1 cellular context compared by ENCODE assay signal in the genomic region with DNA sequence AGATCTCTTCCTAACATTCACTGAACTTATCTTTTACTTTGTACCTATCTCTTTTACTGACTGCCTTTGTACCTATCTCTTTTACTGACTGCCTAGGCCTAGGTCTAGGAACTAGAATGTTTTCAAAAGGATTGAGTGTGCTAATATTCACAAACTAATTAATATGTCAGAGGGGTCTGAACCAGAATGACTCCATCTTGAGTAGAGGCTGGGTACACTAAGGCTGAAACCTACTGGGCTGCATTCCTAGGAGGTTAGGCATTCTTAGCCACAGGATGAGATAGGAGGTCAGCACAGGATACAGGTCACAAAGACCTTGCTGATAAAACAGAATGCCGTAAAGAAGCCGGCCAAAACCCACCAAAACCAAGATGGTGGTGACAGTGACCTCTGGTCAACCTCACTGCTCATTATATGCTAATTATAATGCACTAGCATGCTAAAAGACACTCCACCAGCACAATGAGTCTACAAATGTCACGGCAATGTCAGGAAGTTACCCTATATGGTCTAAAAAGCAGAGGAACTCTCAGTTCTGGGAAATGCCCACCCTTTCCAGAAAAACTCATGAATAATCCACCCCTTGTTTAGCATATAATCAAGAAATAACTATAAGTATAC.
TF ChIP-seq lines count a peak whose summit lies in the region.

No MANE protein-coding gene starts in this region.

TF ChIP-seq in K562, 482 proteins besides CTCF, POLR2A, EP300 and RAD21 (continued from another document and continues in another):
- TF ChIP-seq, protein P1, sequence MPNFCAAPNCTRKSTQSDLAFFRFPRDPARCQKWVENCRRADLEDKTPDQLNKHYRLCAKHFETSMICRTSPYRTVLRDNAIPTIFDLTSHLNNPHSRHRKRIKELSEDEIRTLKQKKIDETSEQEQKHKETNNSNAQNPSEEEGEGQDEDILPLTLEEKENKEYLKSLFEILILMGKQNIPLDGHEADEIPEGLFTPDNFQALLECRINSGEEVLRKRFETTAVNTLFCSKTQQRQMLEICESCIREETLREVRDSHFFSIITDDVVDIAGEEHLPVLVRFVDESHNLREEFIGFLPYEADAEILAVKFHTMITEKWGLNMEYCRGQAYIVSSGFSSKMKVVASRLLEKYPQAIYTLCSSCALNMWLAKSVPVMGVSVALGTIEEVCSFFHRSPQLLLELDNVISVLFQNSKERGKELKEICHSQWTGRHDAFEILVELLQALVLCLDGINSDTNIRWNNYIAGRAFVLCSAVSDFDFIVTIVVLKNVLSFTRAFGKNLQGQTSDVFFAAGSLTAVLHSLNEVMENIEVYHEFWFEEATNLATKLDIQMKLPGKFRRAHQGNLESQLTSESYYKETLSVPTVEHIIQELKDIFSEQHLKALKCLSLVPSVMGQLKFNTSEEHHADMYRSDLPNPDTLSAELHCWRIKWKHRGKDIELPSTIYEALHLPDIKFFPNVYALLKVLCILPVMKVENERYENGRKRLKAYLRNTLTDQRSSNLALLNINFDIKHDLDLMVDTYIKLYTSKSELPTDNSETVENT (CRISPR knock-in tag; IDR thresholded peaks at IDR 0.05): no peak
- TF ChIP-seq TEAD4 (IDR thresholded peaks at IDR 0.05; ENCODE audit: low read length) (peak; percentile 80), TEAD4 (CRISPR knock-in tag; IDR thresholded peaks at IDR 0.05; ENCODE audit: borderline replicate concordance) (no peak), CHD1 (IDR thresholded peaks at IDR 0.05; ENCODE audit: low read length) (no peak), KLF16 (IDR thresholded peaks at IDR 0.05) (no peak), ZNF583 (CRISPR knock-in tag; IDR thresholded peaks at IDR 0.05) (peak; percentile 100), SUPT5H (IDR thresholded peaks at IDR 0.05) (no peak), DDX20 (tag; IDR thresholded peaks at IDR 0.05; ENCODE audit: low read depth) (peak; percentile 100), STAG1 (CRISPR knock-in tag; IDR thresholded peaks at IDR 0.05; ENCODE audit: borderline replicate concordance) (no peak), ZNF668 (CRISPR knock-in tag; IDR thresholded peaks at IDR 0.05) (peak; percentile 100), PTTG1 (tag; IDR thresholded peaks at IDR 0.05; ENCODE audit: low read depth) (peak; percentile 100), CBX1 (IDR thresholded peaks at IDR 0.05; ENCODE audit: low read depth) (no peak), TOE1 (IDR thresholded peaks at IDR 0.05; ENCODE audit: borderline replicate concordance) (no peak), TOE1 (CRISPR knock-in tag; IDR thresholded peaks at IDR 0.05; ENCODE audit: borderline replicate concordance, low read depth) (no peak), CBX8 (IDR thresholded peaks at IDR 0.05; ENCODE audit: borderline replicate concordance, extremely low read depth, low read depth, low read length, poor library complexity, severe bottlenecking) (no peak), PCBP1 (IDR thresholded peaks at IDR 0.05; ENCODE audit: low read depth, low read length, poor library complexity, severe bottlenecking) (no peak), CTBP1 (IDR thresholded peaks at IDR 0.05; ENCODE audit: borderline replicate concordance) (peak; percentile 71), FOXA1 (IDR thresholded peaks at IDR 0.05; ENCODE audit: borderline replicate concordance) (no peak), MIER1 (IDR thresholded peaks at IDR 0.05; ENCODE audit: low read depth) (no peak), HIVEP1 (CRISPR knock-in tag; IDR thresholded peaks at IDR 0.05) (peak; percentile 99), ZC3H11A (IDR thresholded peaks at IDR 0.05; ENCODE audit: low read depth, low read length) (no peak), PHTF2 (CRISPR knock-in tag; IDR thresholded peaks at IDR 0.05) (peak; percentile 98), PHF21A (IDR thresholded peaks at IDR 0.05; ENCODE audit: borderline replicate concordance, low read depth) (no peak), KDM5B (IDR thresholded peaks at IDR 0.05; ENCODE audit: insufficient replicate concordance, low read depth, low read length) (no peak), ARNT (IDR thresholded peaks at IDR 0.05) (no peak), ZBTB8A (IDR thresholded peaks at IDR 0.05; ENCODE audit: partially characterized antibody) (no peak), KAT7 (CRISPR knock-in tag; IDR thresholded peaks at IDR 0.05; ENCODE audit: borderline replicate concordance) (no peak), MYNN (IDR thresholded peaks at IDR 0.05) (0 out of 2 replicates have a peak, but pooled peaks have one; percentile 29), MYNN (CRISPR knock-in tag; IDR thresholded peaks at IDR 0.05) (no peak), HDAC1 (IDR thresholded peaks at IDR 0.05) (peak in 1 of 2 experiments; percentile 58; a peak in 2 of 4 replicates), GABPB2 (CRISPR knock-in tag; conservative IDR thresholded peaks at IDR 0.05) (peak; percentile 95), ZNF197 (CRISPR knock-in tag; IDR thresholded peaks at IDR 0.05; ENCODE audit: low read depth) (peak; percentile 100), MED1 (CRISPR knock-in tag; IDR thresholded peaks at IDR 0.05; ENCODE audit: borderline replicate concordance) (no peak), ZNF134 (CRISPR knock-in tag; conservative IDR thresholded peaks at IDR 0.05) (peak; percentile 94), ADNP (tag; IDR thresholded peaks at IDR 0.05) (no peak), XRCC5 (IDR thresholded peaks at IDR 0.05; ENCODE audit: low read depth, low read length) (no peak), PCBP2 (IDR thresholded peaks at IDR 0.05; ENCODE audit: low read depth, low read length, poor library complexity, severe bottlenecking) (no peak), ZNF436 (CRISPR knock-in tag; IDR thresholded peaks at IDR 0.05) (peak; percentile 73), ILK (tag; IDR thresholded peaks at IDR 0.05; ENCODE audit: borderline replicate concordance, low read depth) (peak; percentile 99), CXXC5 (CRISPR knock-in tag; IDR thresholded peaks at IDR 0.05) (peak; percentile 100), ELF4 (CRISPR knock-in tag; IDR thresholded peaks at IDR 0.05) (peak; percentile 99), ZC3H4 (CRISPR knock-in tag; IDR thresholded peaks at IDR 0.05; ENCODE audit: borderline replicate concordance) (no peak)
- TF ChIP-seq, protein P2, sequence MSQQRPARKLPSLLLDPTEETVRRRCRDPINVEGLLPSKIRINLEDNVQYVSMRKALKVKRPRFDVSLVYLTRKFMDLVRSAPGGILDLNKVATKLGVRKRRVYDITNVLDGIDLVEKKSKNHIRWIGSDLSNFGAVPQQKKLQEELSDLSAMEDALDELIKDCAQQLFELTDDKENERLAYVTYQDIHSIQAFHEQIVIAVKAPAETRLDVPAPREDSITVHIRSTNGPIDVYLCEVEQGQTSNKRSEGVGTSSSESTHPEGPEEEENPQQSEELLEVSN (IDR thresholded peaks at IDR 0.05; ENCODE audit: borderline replicate concordance in 1 of 2, extremely low read depth in 1 of 2, insufficient read depth in 1 of 2, insufficient read length in 1 of 2, low read depth in 1 of 2, low read length in 1 of 2, poor library complexity in 1 of 2, severe bottlenecking in 1 of 2): no peak
- TF ChIP-seq, protein P3, sequence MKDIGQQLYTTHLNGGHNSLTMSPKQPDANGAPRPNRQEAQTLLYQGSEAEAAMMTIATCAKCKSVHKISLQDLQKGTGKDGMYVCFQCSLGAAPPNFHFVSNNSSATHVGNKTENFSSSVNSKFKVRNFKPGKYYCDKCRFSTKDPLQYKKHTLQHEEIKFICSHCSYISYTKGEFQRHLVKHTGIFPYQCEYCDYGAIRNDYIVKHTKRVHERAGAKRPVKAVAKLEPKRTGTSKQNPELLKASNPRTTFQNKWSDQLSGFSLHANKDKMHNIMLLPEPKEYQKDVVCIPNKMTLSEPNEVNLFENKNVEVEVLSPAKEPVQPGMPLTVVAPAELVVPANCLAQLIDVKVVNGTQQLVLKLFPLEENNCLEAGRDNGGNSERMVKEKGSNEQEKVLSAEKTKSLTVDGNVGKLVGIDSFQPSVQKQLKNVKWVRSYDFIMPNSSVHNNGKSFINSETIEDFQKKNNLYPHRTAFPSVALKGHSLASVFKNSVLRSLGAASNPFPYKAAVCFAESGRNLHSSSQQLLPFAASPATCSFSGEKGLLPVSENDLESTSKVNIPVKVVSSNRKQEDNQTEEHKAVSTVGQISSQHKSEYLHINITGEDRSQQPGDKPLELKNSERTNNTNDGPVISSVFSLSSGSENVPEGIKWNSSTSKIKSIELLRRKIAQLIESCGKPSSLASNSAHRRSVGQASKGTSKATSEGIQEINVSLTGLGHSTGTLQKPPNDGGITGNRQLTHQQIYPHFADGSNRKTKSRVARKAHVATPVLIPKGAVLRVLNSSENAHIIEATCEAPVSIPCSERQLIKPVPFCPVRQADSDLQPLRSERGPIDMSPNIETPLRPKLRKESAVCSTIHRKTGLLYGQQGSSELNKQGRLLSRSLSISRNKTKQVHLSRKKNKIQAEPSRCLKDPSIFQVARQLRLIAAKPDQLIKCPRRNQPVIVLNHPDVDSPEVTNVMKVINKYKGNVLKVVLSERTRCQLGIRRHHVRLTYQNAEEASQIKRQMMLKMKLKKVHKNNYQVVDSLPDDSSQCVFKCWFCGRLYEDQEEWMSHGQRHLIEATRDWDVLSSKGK (CRISPR knock-in tag; IDR thresholded peaks at IDR 0.05): peak; percentile 93; the same call in 1 of the 2 replicates
- TF ChIP-seq, protein P4, sequence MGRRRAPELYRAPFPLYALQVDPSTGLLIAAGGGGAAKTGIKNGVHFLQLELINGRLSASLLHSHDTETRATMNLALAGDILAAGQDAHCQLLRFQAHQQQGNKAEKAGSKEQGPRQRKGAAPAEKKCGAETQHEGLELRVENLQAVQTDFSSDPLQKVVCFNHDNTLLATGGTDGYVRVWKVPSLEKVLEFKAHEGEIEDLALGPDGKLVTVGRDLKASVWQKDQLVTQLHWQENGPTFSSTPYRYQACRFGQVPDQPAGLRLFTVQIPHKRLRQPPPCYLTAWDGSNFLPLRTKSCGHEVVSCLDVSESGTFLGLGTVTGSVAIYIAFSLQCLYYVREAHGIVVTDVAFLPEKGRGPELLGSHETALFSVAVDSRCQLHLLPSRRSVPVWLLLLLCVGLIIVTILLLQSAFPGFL (CRISPR knock-in tag; IDR thresholded peaks at IDR 0.05): no peak
- TF ChIP-seq, protein P5, sequence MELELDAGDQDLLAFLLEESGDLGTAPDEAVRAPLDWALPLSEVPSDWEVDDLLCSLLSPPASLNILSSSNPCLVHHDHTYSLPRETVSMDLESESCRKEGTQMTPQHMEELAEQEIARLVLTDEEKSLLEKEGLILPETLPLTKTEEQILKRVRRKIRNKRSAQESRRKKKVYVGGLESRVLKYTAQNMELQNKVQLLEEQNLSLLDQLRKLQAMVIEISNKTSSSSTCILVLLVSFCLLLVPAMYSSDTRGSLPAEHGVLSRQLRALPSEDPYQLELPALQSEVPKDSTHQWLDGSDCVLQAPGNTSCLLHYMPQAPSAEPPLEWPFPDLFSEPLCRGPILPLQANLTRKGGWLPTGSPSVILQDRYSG (tag; conservative IDR thresholded peaks at IDR 0.05; ENCODE audit: low read depth): peak; percentile 100
- TF ChIP-seq, protein P6, sequence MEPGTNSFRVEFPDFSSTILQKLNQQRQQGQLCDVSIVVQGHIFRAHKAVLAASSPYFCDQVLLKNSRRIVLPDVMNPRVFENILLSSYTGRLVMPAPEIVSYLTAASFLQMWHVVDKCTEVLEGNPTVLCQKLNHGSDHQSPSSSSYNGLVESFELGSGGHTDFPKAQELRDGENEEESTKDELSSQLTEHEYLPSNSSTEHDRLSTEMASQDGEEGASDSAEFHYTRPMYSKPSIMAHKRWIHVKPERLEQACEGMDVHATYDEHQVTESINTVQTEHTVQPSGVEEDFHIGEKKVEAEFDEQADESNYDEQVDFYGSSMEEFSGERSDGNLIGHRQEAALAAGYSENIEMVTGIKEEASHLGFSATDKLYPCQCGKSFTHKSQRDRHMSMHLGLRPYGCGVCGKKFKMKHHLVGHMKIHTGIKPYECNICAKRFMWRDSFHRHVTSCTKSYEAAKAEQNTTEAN (CRISPR knock-in tag; IDR thresholded peaks at IDR 0.05): no peak
- TF ChIP-seq, protein P7, sequence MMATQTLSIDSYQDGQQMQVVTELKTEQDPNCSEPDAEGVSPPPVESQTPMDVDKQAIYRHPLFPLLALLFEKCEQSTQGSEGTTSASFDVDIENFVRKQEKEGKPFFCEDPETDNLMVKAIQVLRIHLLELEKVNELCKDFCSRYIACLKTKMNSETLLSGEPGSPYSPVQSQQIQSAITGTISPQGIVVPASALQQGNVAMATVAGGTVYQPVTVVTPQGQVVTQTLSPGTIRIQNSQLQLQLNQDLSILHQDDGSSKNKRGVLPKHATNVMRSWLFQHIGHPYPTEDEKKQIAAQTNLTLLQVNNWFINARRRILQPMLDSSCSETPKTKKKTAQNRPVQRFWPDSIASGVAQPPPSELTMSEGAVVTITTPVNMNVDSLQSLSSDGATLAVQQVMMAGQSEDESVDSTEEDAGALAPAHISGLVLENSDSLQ (IDR thresholded peaks at IDR 0.05): peak; percentile 81
- TF ChIP-seq, protein P8, sequence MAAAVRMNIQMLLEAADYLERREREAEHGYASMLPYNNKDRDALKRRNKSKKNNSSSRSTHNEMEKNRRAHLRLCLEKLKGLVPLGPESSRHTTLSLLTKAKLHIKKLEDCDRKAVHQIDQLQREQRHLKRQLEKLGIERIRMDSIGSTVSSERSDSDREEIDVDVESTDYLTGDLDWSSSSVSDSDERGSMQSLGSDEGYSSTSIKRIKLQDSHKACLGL (CRISPR knock-in tag; IDR thresholded peaks at IDR 0.05; ENCODE audit: borderline replicate concordance, poor library complexity, severe bottlenecking): peak; percentile 94
- TF ChIP-seq, protein P9, sequence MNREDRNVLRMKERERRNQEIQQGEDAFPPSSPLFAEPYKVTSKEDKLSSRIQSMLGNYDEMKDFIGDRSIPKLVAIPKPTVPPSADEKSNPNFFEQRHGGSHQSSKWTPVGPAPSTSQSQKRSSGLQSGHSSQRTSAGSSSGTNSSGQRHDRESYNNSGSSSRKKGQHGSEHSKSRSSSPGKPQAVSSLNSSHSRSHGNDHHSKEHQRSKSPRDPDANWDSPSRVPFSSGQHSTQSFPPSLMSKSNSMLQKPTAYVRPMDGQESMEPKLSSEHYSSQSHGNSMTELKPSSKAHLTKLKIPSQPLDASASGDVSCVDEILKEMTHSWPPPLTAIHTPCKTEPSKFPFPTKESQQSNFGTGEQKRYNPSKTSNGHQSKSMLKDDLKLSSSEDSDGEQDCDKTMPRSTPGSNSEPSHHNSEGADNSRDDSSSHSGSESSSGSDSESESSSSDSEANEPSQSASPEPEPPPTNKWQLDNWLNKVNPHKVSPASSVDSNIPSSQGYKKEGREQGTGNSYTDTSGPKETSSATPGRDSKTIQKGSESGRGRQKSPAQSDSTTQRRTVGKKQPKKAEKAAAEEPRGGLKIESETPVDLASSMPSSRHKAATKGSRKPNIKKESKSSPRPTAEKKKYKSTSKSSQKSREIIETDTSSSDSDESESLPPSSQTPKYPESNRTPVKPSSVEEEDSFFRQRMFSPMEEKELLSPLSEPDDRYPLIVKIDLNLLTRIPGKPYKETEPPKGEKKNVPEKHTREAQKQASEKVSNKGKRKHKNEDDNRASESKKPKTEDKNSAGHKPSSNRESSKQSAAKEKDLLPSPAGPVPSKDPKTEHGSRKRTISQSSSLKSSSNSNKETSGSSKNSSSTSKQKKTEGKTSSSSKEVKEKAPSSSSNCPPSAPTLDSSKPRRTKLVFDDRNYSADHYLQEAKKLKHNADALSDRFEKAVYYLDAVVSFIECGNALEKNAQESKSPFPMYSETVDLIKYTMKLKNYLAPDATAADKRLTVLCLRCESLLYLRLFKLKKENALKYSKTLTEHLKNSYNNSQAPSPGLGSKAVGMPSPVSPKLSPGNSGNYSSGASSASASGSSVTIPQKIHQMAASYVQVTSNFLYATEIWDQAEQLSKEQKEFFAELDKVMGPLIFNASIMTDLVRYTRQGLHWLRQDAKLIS (CRISPR knock-in tag; IDR thresholded peaks at IDR 0.05): no peak
- TF ChIP-seq, protein P10, sequence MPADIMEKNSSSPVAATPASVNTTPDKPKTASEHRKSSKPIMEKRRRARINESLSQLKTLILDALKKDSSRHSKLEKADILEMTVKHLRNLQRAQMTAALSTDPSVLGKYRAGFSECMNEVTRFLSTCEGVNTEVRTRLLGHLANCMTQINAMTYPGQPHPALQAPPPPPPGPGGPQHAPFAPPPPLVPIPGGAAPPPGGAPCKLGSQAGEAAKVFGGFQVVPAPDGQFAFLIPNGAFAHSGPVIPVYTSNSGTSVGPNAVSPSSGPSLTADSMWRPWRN (IDR thresholded peaks at IDR 0.05; ENCODE audit: low read depth): no peak
